Comparison of ENCODE assay signal across 10 cellular contexts in genomic region chr2:236659758-236660150, GRCh38.
DNase-seq lines count a peak whose midpoint lies in the region; ATAC-seq and TF ChIP-seq lines count a peak whose summit lies in the region.
"Had no signal": no experiment of that assay in that cellular context is flagged by ENCODE, and none has a peak within 500 bp of the region (broad histone marks: within the 10 kb centered on the region; RNA-seq: fewer than 3 reads in every experiment).

No MANE protein-coding gene starts in this region.

- H3K27ac ChIP-seq in SJSA1: no peak overlapping the region
- peak overlapping the region in 1 of 2 donors; percentile 34 for H3K27ac ChIP-seq in uterus
- H3K27ac ChIP-seq: HL-60 had no signal

- no peak for DNase-seq in left ventricle myocardium superior
- DNase-seq in Right ventricle myocardium inferior (ENCODE audit: missing footprints): no peak
- DNase-seq in SJSA1 (ENCODE audit: low read depth in 1 of 2, low spot score in 2 of 2): peak; percentile 46
- peak; percentile 2 for DNase-seq in kidney glomerular epithelial cell (lab: John Stamatoyannopoulos, UW)
- DNase-seq in uterus: peak; percentile 53 to 79
- DNase-seq in T-helper 2 cell: no peak
- DNase-seq: NCI-H146 had no signal

- H3K4me1 ChIP-seq in SJSA1 (replicated peaks) (peaks cover 68% of the 10 kb centered on the region), uterus (peaks cover 0 to 14% of the 10 kb centered on the region in 2 donors)

- H3K4me3 ChIP-seq in SJSA1: no peak overlapping the region
- no peak overlapping the region for H3K4me3 ChIP-seq in uterus

- no peaks in the 10 kb centered on the region for H3K27me3 ChIP-seq in SJSA1 (replicated peaks)
- no peaks in the 10 kb centered on the region for H3K27me3 ChIP-seq in uterus

- ATAC-seq in left ventricle myocardium superior (peak; percentile 37), Right ventricle myocardium inferior (no peak), HG02884 (IDR thresholded peaks at IDR 0.05; ENCODE audit: unreplicated experiment) (no peak), GM18519 (IDR thresholded peaks at IDR 0.05; ENCODE audit: low FRiP score, unreplicated experiment) (no peak)

- no peak for TF ChIP-seq CTCF in uterus (IDR thresholded peaks at IDR 0.05)

- intact Hi-C loops in left ventricle myocardium superior (cut with micrococcal nuclease): no loop called here
- intact Hi-C loops in Right ventricle myocardium inferior (cut with DNase I): loop anchor here (10.0 kb wide), 1 partner anchor 315 kb away; no protein-coding TSS in a partner anchor
- intact Hi-C loops in uterus (cut with DNase I; ENCODE audit: low total_unique reads): no loop called here

- H3K9me3 ChIP-seq in SJSA1 (replicated peaks): no peaks in the 10 kb centered on the region
- no peaks in the 10 kb centered on the region for H3K9me3 ChIP-seq in uterus

- H3K36me3 ChIP-seq in SJSA1 (no peaks in the 10 kb centered on the region), uterus (no peaks in the 10 kb centered on the region)

- TF ChIP-seq POLR2A in uterus (IDR thresholded peaks at IDR 0.05): no peak

Comparison
In these comparisons a context has a peak if more than half of its experiments do, and no peak if none do; other contexts are left out.
1. DNase-seq: peak in SJSA1 (2 of 2), kidney glomerular epithelial cell (single experiment) and uterus (2 of 2); none in left ventricle myocardium superior (single experiment), Right ventricle myocardium inferior (single experiment) and T-helper 2 cell (0 of 5).